17 cellular contexts compared by ENCODE assay signal in genomic region chr1:178587975-178588374, GRCh38.
A peak's percentile ranks its signal among the peaks of the same experiment; 100 is the strongest.
DNase-seq lines count a peak whose midpoint lies in the region; ATAC-seq and TF ChIP-seq lines count a peak whose summit lies in the region.
"Had no signal": no experiment of that assay in that cellular context is flagged by ENCODE, and none has a peak within 500 bp of the region (broad histone marks: within the 10 kb centered on the region; RNA-seq: fewer than 3 reads in every experiment).

No MANE protein-coding gene starts in this region.

- CTCF ChIA-PET in OCI-LY7 (lab: Charles Lee; ENCODE audit: unreplicated experiment): interaction anchor here (0.5 to 1.3 kb wide), 2 partner anchors 10 to 141 kb away, joined by 3 to 4 read pairs; no protein-coding TSS in a partner anchor

- ATAC-seq in left cardiac atrium (no peak), body of pancreas (no peak)
- ATAC-seq: Right ventricle myocardium inferior had no signal

- DNase-seq in cardiac muscle cell (ENCODE audit: low read depth in 1 of 2, low spot score in 1 of 2): no peak
- DNase-seq in left cardiac atrium: no peak
- no peak for DNase-seq in OCI-LY7 (ENCODE audit: low spot score)
- no peak for DNase-seq in fibroblast of villous mesenchyme (ENCODE audit: low read depth)
- DNase-seq in SIG-M5 (lab: John Stamatoyannopoulos, UW): no peak
- DNase-seq in DMS53 (lab: John Stamatoyannopoulos, UW): no peak
- no peak for DNase-seq in body of pancreas
- DNase-seq in DMS79 (lab: John Stamatoyannopoulos, UW): no peak
- DNase-seq: 8988T; BE2C; CD4-positive, alpha-beta memory T cell; DMS153; H7; NCI-H1105; NCI-H1694; NCI-H2081 treated with DMSO at 0.1 percent for 48 hours had no signal

- no peak for TF ChIP-seq POLR2A in body of pancreas (IDR thresholded peaks at IDR 0.05)

- TF ChIP-seq CTCF in cardiac muscle cell (IDR thresholded peaks at IDR 0.05; ENCODE audit: low read depth, low read length): peak; percentile 4
- TF ChIP-seq CTCF in OCI-LY7 (conservative IDR thresholded peaks at IDR 0.05; ENCODE audit: low read length): peak; percentile 53
- peak; percentile 8 for TF ChIP-seq CTCF in fibroblast of villous mesenchyme (IDR thresholded peaks at IDR 0.05; ENCODE audit: insufficient read depth, low read depth, low read length)
- no peak for TF ChIP-seq CTCF in body of pancreas (IDR thresholded peaks at IDR 0.05)

- H2AFZ ChIP-seq in OCI-LY7 (ENCODE audit: low read length): no peak overlapping the region; the same call in 1 of the 2 replicates

- no peaks in the 10 kb centered on the region for H3K27me3 ChIP-seq in cardiac muscle cell
- no peaks in the 10 kb centered on the region for H3K27me3 ChIP-seq in body of pancreas
- H3K27me3 ChIP-seq: BE2C had no signal

- H4K20me1 ChIP-seq in OCI-LY7 (ENCODE audit: insufficient read depth, low read length): no peaks in the 10 kb centered on the region

- H3K9me3 ChIP-seq in cardiac muscle cell (ENCODE audit: low read depth) (no peaks in the 10 kb centered on the region), OCI-LY7 (ENCODE audit: low read length) (peaks cover 14% of the 10 kb centered on the region; the same call in 1 of the 2 replicates), body of pancreas (no peaks in the 10 kb centered on the region)
- H3K9me3 ChIP-seq: BE2C had no signal

- H3K4me3 ChIP-seq in cardiac muscle cell (no peak overlapping the region), OCI-LY7 (ENCODE audit: low read depth, low read length, poor library complexity, severe bottlenecking) (no peak overlapping the region), fibroblast of villous mesenchyme (ENCODE audit: low read depth, low read length) (no peak overlapping the region), body of pancreas (no peak overlapping the region)

- no peaks in the 10 kb centered on the region; the same call in 1 of the 2 replicates for H3K79me2 ChIP-seq in OCI-LY7 (ENCODE audit: insufficient read depth, low read depth, low read length)

- no peaks in the 10 kb centered on the region for H3K4me1 ChIP-seq in cardiac muscle cell (ENCODE audit: low read depth)
- H3K4me1 ChIP-seq in OCI-LY7 (ENCODE audit: insufficient read depth, low read length, poor library complexity, severe bottlenecking): peaks cover 45% of the 10 kb centered on the region
- H3K4me1 ChIP-seq in body of pancreas: no peaks in the 10 kb centered on the region
- H3K4me1 ChIP-seq: BE2C had no signal

- intact Hi-C loops in left cardiac atrium (cut with DNase I): no loop called here
- intact Hi-C loops in OCI-LY7 (cut with micrococcal nuclease; ENCODE audit: unreplicated experiment): no loop called here
- intact Hi-C loops in body of pancreas (cut with DNase I): no loop called here

- no peaks in the 10 kb centered on the region for H3K9me2 ChIP-seq in OCI-LY7 (ENCODE audit: insufficient read depth, low read length)

- no peak overlapping the region for H3K27ac ChIP-seq in cardiac muscle cell
- H3K27ac ChIP-seq in OCI-LY7 (ENCODE audit: low read depth, low read length, poor library complexity, severe bottlenecking): no peak overlapping the region
- no peak overlapping the region for H3K27ac ChIP-seq in body of pancreas

- no peak overlapping the region for H3K4me2 ChIP-seq in OCI-LY7 (ENCODE audit: low read length)

- POLR2A ChIA-PET in OCI-LY7 (lab: Charles Lee): interaction anchor here (0.6 to 5.5 kb wide), 12 partner anchors 8 to 150 kb away, joined by 3 to 143 read pairs (median 4); no protein-coding TSS in a partner anchor

- H3K36me3 ChIP-seq in cardiac muscle cell (no peaks in the 10 kb centered on the region), OCI-LY7 (ENCODE audit: insufficient read depth, low read length) (peaks cover 17% of the 10 kb centered on the region; the same call in 1 of the 2 replicates), body of pancreas (replicated peaks in 1 of 2; ENCODE audit: insufficient read depth in 1 of 2, low read depth in 2 of 2) (no peaks in the 10 kb centered on the region)
- H3K36me3 ChIP-seq: BE2C had no signal

- WGBS in body of pancreas, 2 donors: 60 to 68% methylated on average over 4 of the region's 4 CpGs

- no TSS peak for BruUV-seq in OCI-LY7 (replicated peaks; lab: Mats Ljungman, UMichigan)

Comparison
In these comparisons a context has a peak if more than half of its experiments do, and no peak if none do; other contexts are left out.
1. CTCF ChIP-seq: peak in cardiac muscle cell (single experiment), OCI-LY7 (single experiment) and fibroblast of villous mesenchyme (single experiment); none in body of pancreas (0 of 7).